Comparison of ENCODE assay signal across 13 cellular contexts in genomic region chr2:127174977-127175376, GRCh38. TPM values are rescaled to one million over a fixed set of nuclear protein-coding genes. Genes with fewer than 3 reads are reported as not detected.
DNase-seq lines count a peak whose midpoint lies in the region; ATAC-seq and TF ChIP-seq lines count a peak whose summit lies in the region.
"Had no signal": no experiment of that assay in that cellular context is flagged by ENCODE, and none has a peak within 500 bp of the region (broad histone marks: within the 10 kb centered on the region; RNA-seq: fewer than 3 reads in every experiment).

No MANE protein-coding gene starts in this region.

- H3K36me3 Mint-ChIP-seq in activated T-cell treated with anti-CD3 and anti-CD28 coated beads, Interleukin-2, amount 50 U/mL, for 72 hours (ENCODE audit: insufficient read depth in 2 of 2) = no peaks in the 10 kb centered on the region
- H3K36me3 Mint-ChIP-seq in activated T-cell treated with anti-CD3 and anti-CD28 coated beads, Interleukin-2, amount 50 U/mL, for 24 hours (ENCODE audit: low read depth) = no peaks in the 10 kb centered on the region

- H3K27me3 ChIP-seq in Peyer's patch (no peaks in the 10 kb centered on the region), prostate gland (replicated peaks; ENCODE audit: insufficient read depth) (no peaks in the 10 kb centered on the region)
- H3K27me3 ChIP-seq: right lobe of liver had no signal

- no peak for TF ChIP-seq POLR2A in Peyer's patch (IDR thresholded peaks at IDR 0.05)
- no peak for TF ChIP-seq POLR2A in prostate gland (IDR thresholded peaks at IDR 0.05)

- WGBS in prostate gland = 35% methylated on average over 8 of the region's 8 CpGs

- no peak for ATAC-seq in activated T-cell treated with anti-CD3 and anti-CD28 coated beads, Interleukin-2, amount 50 U/mL, for 72 hours (replicated peaks in 1 of 2)

- DNase-seq in COLO829 (ENCODE audit: low spot score) (peak; percentile 32), Peyer's patch (peak in 1 of 3 donors; percentile 59), glomerular visceral epithelial cell (ENCODE audit: extremely low spot score) (peak; percentile 40), prostate gland (ENCODE audit: low spot score) (no peak), GM10266 (ENCODE audit: extremely low spot score) (no peak), COLO668 (lab: John Stamatoyannopoulos, UW; ENCODE audit: unreplicated experiment) (no peak)
- no peak for DNase-seq in activated T-cell treated with anti-CD3 and anti-CD28 coated beads, Interleukin-2, amount 50 U/mL, for 72 hours
- no peak for DNase-seq in activated T-cell treated with anti-CD3 and anti-CD28 coated beads, Interleukin-2, amount 50 U/mL, for 24 hours
- DNase-seq: activated CD4-positive, alpha-beta memory T cell treated with anti-CD3 and anti-CD28 coated beads, Interleukin-2, amount 10 ng/mL, durations not matched to agents 7 days and 5 days; GDM1; NCI-H1105 treated with DMSO at 0.1 percent for 48 hours; right lobe of liver; SIG-M5 had no signal

- H3K9me3 ChIP-seq in Peyer's patch (no peaks in the 10 kb centered on the region), prostate gland (no peaks in the 10 kb centered on the region)
- H3K9me3 ChIP-seq: right lobe of liver had no signal

- H3K27ac ChIP-seq in Peyer's patch (peak overlapping the region in 3 of 4 donors; percentile 32 to 73 (median 60)), prostate gland (peak overlapping the region; percentile 46 to 71)
- H3K27ac ChIP-seq: right lobe of liver had no signal

- intact Hi-C loops in prostate gland (cut with DNase I) = loop anchor here (5.0 kb wide), 2 partner anchors 68 to 108 kb away; partner anchors contain the start of gene BIN1

- no peak overlapping the region for H3K4me3 ChIP-seq in Peyer's patch
- H3K4me3 ChIP-seq in prostate gland = no peak overlapping the region
- H3K4me3 ChIP-seq: right lobe of liver had no signal

- H3K27ac Mint-ChIP-seq in activated T-cell treated with anti-CD3 and anti-CD28 coated beads, Interleukin-2, amount 50 U/mL, for 72 hours = no peak overlapping the region
- no peak overlapping the region for H3K27ac Mint-ChIP-seq in activated T-cell treated with anti-CD3 and anti-CD28 coated beads, Interleukin-2, amount 50 U/mL, for 24 hours
- H3K27ac Mint-ChIP-seq: activated CD4-positive, alpha-beta memory T cell treated with anti-CD3 and anti-CD28 coated beads, Interleukin-2, amount 10 ng/mL, durations not matched to agents 7 days and 5 days had no signal

- peaks cover 8% of the 10 kb centered on the region for H3K27me3 Mint-ChIP-seq in activated T-cell treated with anti-CD3 and anti-CD28 coated beads, Interleukin-2, amount 50 U/mL, for 72 hours (ENCODE audit: low read depth)
- peaks cover 2% of the 10 kb centered on the region for H3K27me3 Mint-ChIP-seq in activated T-cell treated with anti-CD3 and anti-CD28 coated beads, Interleukin-2, amount 50 U/mL, for 24 hours

- TF ChIP-seq CTCF in Peyer's patch (IDR thresholded peaks at IDR 0.05) (no peak), prostate gland (IDR thresholded peaks at IDR 0.05) (no peak), GM10266 (IDR thresholded peaks at IDR 0.05; ENCODE audit: control insufficient read depth, insufficient read depth, low read depth, missing control alignments) (no peak)

- H3K4me3 Mint-ChIP-seq in activated T-cell treated with anti-CD3 and anti-CD28 coated beads, Interleukin-2, amount 50 U/mL, for 72 hours = no peak overlapping the region
- H3K4me3 Mint-ChIP-seq in activated T-cell treated with anti-CD3 and anti-CD28 coated beads, Interleukin-2, amount 50 U/mL, for 24 hours = no peak overlapping the region
- H3K4me3 Mint-ChIP-seq: activated CD4-positive, alpha-beta memory T cell treated with anti-CD3 and anti-CD28 coated beads, Interleukin-2, amount 10 ng/mL, durations not matched to agents 7 days and 5 days had no signal

- no peaks in the 10 kb centered on the region for H3K4me1 Mint-ChIP-seq in activated T-cell treated with anti-CD3 and anti-CD28 coated beads, Interleukin-2, amount 50 U/mL, for 72 hours (ENCODE audit: low read depth)
- H3K4me1 Mint-ChIP-seq in activated T-cell treated with anti-CD3 and anti-CD28 coated beads, Interleukin-2, amount 50 U/mL, for 24 hours (ENCODE audit: low read depth) = no peaks in the 10 kb centered on the region
- H3K4me1 Mint-ChIP-seq: activated CD4-positive, alpha-beta memory T cell treated with anti-CD3 and anti-CD28 coated beads, Interleukin-2, amount 10 ng/mL, durations not matched to agents 7 days and 5 days had no signal

- H3K4me1 ChIP-seq in Peyer's patch (peaks cover 0 to 14% (median 0%) of the 10 kb centered on the region in 4 donors), prostate gland (replicated peaks) (no peaks in the 10 kb centered on the region)

- H3K9me3 Mint-ChIP-seq in activated T-cell treated with anti-CD3 and anti-CD28 coated beads, Interleukin-2, amount 50 U/mL, for 72 hours = no peaks in the 10 kb centered on the region
- H3K9me3 Mint-ChIP-seq in activated T-cell treated with anti-CD3 and anti-CD28 coated beads, Interleukin-2, amount 50 U/mL, for 24 hours = no peaks in the 10 kb centered on the region
- H3K9me3 Mint-ChIP-seq: activated CD4-positive, alpha-beta memory T cell treated with anti-CD3 and anti-CD28 coated beads, Interleukin-2, amount 10 ng/mL, durations not matched to agents 7 days and 5 days had no signal

- no peaks in the 10 kb centered on the region for H3K36me3 ChIP-seq in Peyer's patch
- no peaks in the 10 kb centered on the region for H3K36me3 ChIP-seq in prostate gland
- H3K36me3 ChIP-seq: right lobe of liver had no signal

RNA-seq across cellular contexts. Expression of gene CYP27C1, which starts 45.1 kb away (rescaled TPM):
- total RNA-seq in Peyer's patch = under 1 TPM in 1 of 4 donors, not detected in 3; 0.13 TPM
- total RNA-seq in prostate gland = 1 to 10 TPM in 1 of 2 donors, not detected in 1; 1.8 TPM
- total RNA-seq in activated T-cell treated with anti-CD3 and anti-CD28 coated beads, Interleukin-2, amount 50 U/mL, for 72 hours = not detected
- total RNA-seq: activated CD4-positive, alpha-beta memory T cell treated with anti-CD3 and anti-CD28 coated beads, Interleukin-2, amount 10 ng/mL, durations not matched to agents 7 days and 5 days had no signal

Comparison
In these comparisons a context has a peak if more than half of its experiments do, and no peak if none do; other contexts are left out.
1. DNase-seq: peak in COLO829 (single experiment) and glomerular visceral epithelial cell (single experiment); none in prostate gland (single experiment), activated T-cell treated with anti-CD3 and anti-CD28 coated beads, Interleukin-2, amount 50 U/mL, for 72 hours (0 of 2), activated T-cell treated with anti-CD3 and anti-CD28 coated beads, Interleukin-2, amount 50 U/mL, for 24 hours (single experiment), GM10266 (single experiment) and COLO668 (single experiment).